Comparison of ENCODE assay signal across 24 cellular contexts in genomic region chr4:180751009-180751408, GRCh38.
DNase-seq lines count a peak whose midpoint lies in the region; ATAC-seq lines count a peak whose summit lies in the region.
"Had no signal": no experiment of that assay in that cellular context is flagged by ENCODE, and none has a peak within 500 bp of the region (broad histone marks: within the 10 kb centered on the region; RNA-seq: fewer than 3 reads in every experiment).

No MANE protein-coding gene starts in this region.

- POLR2A ChIA-PET in naive thymus-derived CD4-positive, alpha-beta T cell (lab: Charles Lee), result no interaction called here

- no peaks in the 10 kb centered on the region for H3K36me3 ChIP-seq in adipocyte (ENCODE audit: control insufficient read depth, insufficient read depth, low read length, severe bottlenecking)
- no peaks in the 10 kb centered on the region for H3K36me3 ChIP-seq in naive thymus-derived CD4-positive, alpha-beta T cell (ENCODE audit: control insufficient read depth in 2 of 3, insufficient read depth in 3 of 3, low read length in 3 of 3)
- H3K36me3 ChIP-seq: esophagus squamous epithelium, heart right ventricle had no signal

- no peak overlapping the region for H3K27ac ChIP-seq in epithelial cell of prostate
- H3K27ac ChIP-seq in naive thymus-derived CD4-positive, alpha-beta T cell (ENCODE audit: low read depth, low read length), result no peak overlapping the region
- H3K27ac ChIP-seq: esophagus squamous epithelium, heart right ventricle had no signal

- H3K4me3 ChIP-seq in adipocyte (ENCODE audit: low read length), result no peak overlapping the region
- no peak overlapping the region for H3K4me3 ChIP-seq in naive thymus-derived CD4-positive, alpha-beta T cell (ENCODE audit: low read length)
- H3K4me3 ChIP-seq: esophagus squamous epithelium, heart right ventricle, mucosa of descending colon had no signal

- DNase-seq in HPDE6-E6E7 (ENCODE audit: extremely low spot score), result peak; percentile 35
- DNase-seq in adipocyte (ENCODE audit: low read depth), result peak; percentile 59
- peak; percentile 2 for DNase-seq in epithelial cell of prostate (ENCODE audit: low read depth, low spot score)
- peak; percentile 79 for DNase-seq in non-pigmented ciliary epithelial cell (ENCODE audit: low read depth)
- no peak for DNase-seq in NCI-H69 (lab: John Stamatoyannopoulos, UW)
- no peak for DNase-seq in naive thymus-derived CD4-positive, alpha-beta T cell
- no peak for DNase-seq in activated T-helper 1 cell treated with anti-CD3 and anti-CD28 coated beads, Interleukin-12 subunit alpha, Interleukin-12 subunit beta, Interleukin-2, Interleukin-4 antibody, amounts not matched to agents 30 ng/mL and 10 ng/mL and 1 ng/mL, durations not matched to agents 14 hours and 24 hours and 36 hours (ENCODE audit: low spot score)
- DNase-seq: activated CD4-positive, CD25-positive, alpha-beta regulatory T cell treated with anti-CD3 and anti-CD28 coated beads, Interleukin-2, amount 50 U/mL, for 72 hours; activated CD8-positive, alpha-beta T cell treated with anti-CD3 and anti-CD28 coated beads, Interleukin-2, amount 10 ng/mL, durations not matched to agents 7 days and 5 days; activated gamma-delta T cell treated with Interleukin-2 at 50 U/mL for 16 hours; amygdala; cerebellar nuclear complex; DMS 273 treated with DMSO at 0.1 percent for 48 hours; effector CD8-positive, alpha-beta T cell; esophagus squamous epithelium; H9; heart right ventricle; mucosa of descending colon; NCI-H146; NCI-H226; NCI-H774; Right ventricle myocardium superior; SW 1271 had no signal

- intact Hi-C loops in naive thymus-derived CD4-positive, alpha-beta T cell (cut with micrococcal nuclease), result no loop called here
- intact Hi-C loops in activated T-helper 1 cell treated with anti-CD3 and anti-CD28 coated beads, Interleukin-12 subunit alpha, Interleukin-12 subunit beta, Interleukin-2, Interleukin-4 antibody, amounts not matched to agents 30 ng/mL and 10 ng/mL and 1 ng/mL, durations not matched to agents 14 hours and 24 hours and 36 hours (cut with micrococcal nuclease), result no loop called here

- no peaks in the 10 kb centered on the region for H3K27me3 ChIP-seq in adipocyte (replicated peaks; ENCODE audit: control insufficient read depth, insufficient read depth, low read length)
- H3K27me3 ChIP-seq in naive thymus-derived CD4-positive, alpha-beta T cell (ENCODE audit: control insufficient read depth in 2 of 2, insufficient read depth in 2 of 2, low read length in 2 of 2), result no peaks in the 10 kb centered on the region
- H3K27me3 ChIP-seq: esophagus squamous epithelium, heart right ventricle had no signal

- CTCF ChIA-PET in naive thymus-derived CD4-positive, alpha-beta T cell (lab: Charles Lee), result no interaction called here

- H3K4me1 ChIP-seq in adipocyte (ENCODE audit: control insufficient read depth, insufficient read depth, low read length), result no peaks in the 10 kb centered on the region
- H3K4me1 ChIP-seq in naive thymus-derived CD4-positive, alpha-beta T cell (ENCODE audit: control insufficient read depth in 2 of 2, insufficient read depth in 2 of 2, low read length in 2 of 2), result no peaks in the 10 kb centered on the region
- H3K4me1 ChIP-seq: esophagus squamous epithelium, heart right ventricle had no signal

- no peaks in the 10 kb centered on the region for H3K4me1 Mint-ChIP-seq in naive thymus-derived CD4-positive, alpha-beta T cell
- no peaks in the 10 kb centered on the region for H3K4me1 Mint-ChIP-seq in activated T-helper 1 cell treated with anti-CD3 and anti-CD28 coated beads, Interleukin-12 subunit alpha, Interleukin-12 subunit beta, Interleukin-2, Interleukin-4 antibody, amounts not matched to agents 30 ng/mL and 10 ng/mL and 1 ng/mL, durations not matched to agents 14 hours and 24 hours and 36 hours (ENCODE audit: low read depth)
- H3K4me1 Mint-ChIP-seq: H9 had no signal

- no peak for ATAC-seq in naive thymus-derived CD4-positive, alpha-beta T cell
- no peak for ATAC-seq in GM21825 (IDR thresholded peaks at IDR 0.05; ENCODE audit: unreplicated experiment)
- ATAC-seq: activated CD8-positive, alpha-beta T cell treated with anti-CD3 and anti-CD28 coated beads, Interleukin-2, amount 10 ng/mL, durations not matched to agents 7 days and 5 days; heart right ventricle; mucosa of descending colon had no signal

- H3K27me3 Mint-ChIP-seq in naive thymus-derived CD4-positive, alpha-beta T cell, result peaks cover 0 to 4% (median 0%) of the 10 kb centered on the region in 5 donors
- no peaks in the 10 kb centered on the region for H3K27me3 Mint-ChIP-seq in activated T-helper 1 cell treated with anti-CD3 and anti-CD28 coated beads, Interleukin-12 subunit alpha, Interleukin-12 subunit beta, Interleukin-2, Interleukin-4 antibody, amounts not matched to agents 30 ng/mL and 10 ng/mL and 1 ng/mL, durations not matched to agents 14 hours and 24 hours and 36 hours (ENCODE audit: insufficient read depth)

- no peak overlapping the region for H3K27ac Mint-ChIP-seq in naive thymus-derived CD4-positive, alpha-beta T cell
- no peak overlapping the region for H3K27ac Mint-ChIP-seq in activated T-helper 1 cell treated with anti-CD3 and anti-CD28 coated beads, Interleukin-12 subunit alpha, Interleukin-12 subunit beta, Interleukin-2, Interleukin-4 antibody, amounts not matched to agents 30 ng/mL and 10 ng/mL and 1 ng/mL, durations not matched to agents 14 hours and 24 hours and 36 hours
- H3K27ac Mint-ChIP-seq: activated CD8-positive, alpha-beta T cell treated with anti-CD3 and anti-CD28 coated beads, Interleukin-2, amount 10 ng/mL, durations not matched to agents 7 days and 5 days; H9 had no signal

- no peaks in the 10 kb centered on the region for H3K36me3 Mint-ChIP-seq in naive thymus-derived CD4-positive, alpha-beta T cell
- no peaks in the 10 kb centered on the region for H3K36me3 Mint-ChIP-seq in activated T-helper 1 cell treated with anti-CD3 and anti-CD28 coated beads, Interleukin-12 subunit alpha, Interleukin-12 subunit beta, Interleukin-2, Interleukin-4 antibody, amounts not matched to agents 30 ng/mL and 10 ng/mL and 1 ng/mL, durations not matched to agents 14 hours and 24 hours and 36 hours (ENCODE audit: low read depth)

- peaks cover 2% of the 10 kb centered on the region for H3K9me3 ChIP-seq in adipocyte (ENCODE audit: control insufficient read depth, low read length)
- no peaks in the 10 kb centered on the region for H3K9me3 ChIP-seq in naive thymus-derived CD4-positive, alpha-beta T cell (ENCODE audit: control insufficient read depth in 2 of 3, low read length in 3 of 3)
- H3K9me3 ChIP-seq: esophagus squamous epithelium, mucosa of descending colon had no signal

- H3K9ac ChIP-seq in adipocyte (ENCODE audit: low read length), result no peak overlapping the region

- H3K9me3 Mint-ChIP-seq in naive thymus-derived CD4-positive, alpha-beta T cell, result peaks cover 0 to 11% (median 5%) of the 10 kb centered on the region in 11 donors
- H3K9me3 Mint-ChIP-seq in activated T-helper 1 cell treated with anti-CD3 and anti-CD28 coated beads, Interleukin-12 subunit alpha, Interleukin-12 subunit beta, Interleukin-2, Interleukin-4 antibody, amounts not matched to agents 30 ng/mL and 10 ng/mL and 1 ng/mL, durations not matched to agents 14 hours and 24 hours and 36 hours, result peaks cover 10% of the 10 kb centered on the region

- H3K4me3 Mint-ChIP-seq in naive thymus-derived CD4-positive, alpha-beta T cell, result no peak overlapping the region
- no peak overlapping the region for H3K4me3 Mint-ChIP-seq in activated T-helper 1 cell treated with anti-CD3 and anti-CD28 coated beads, Interleukin-12 subunit alpha, Interleukin-12 subunit beta, Interleukin-2, Interleukin-4 antibody, amounts not matched to agents 30 ng/mL and 10 ng/mL and 1 ng/mL, durations not matched to agents 14 hours and 24 hours and 36 hours
- H3K4me3 Mint-ChIP-seq: activated CD8-positive, alpha-beta T cell treated with anti-CD3 and anti-CD28 coated beads, Interleukin-2, amount 10 ng/mL, durations not matched to agents 7 days and 5 days; H9 had no signal

Comparison
In these comparisons a context has a peak if more than half of its experiments do, and no peak if none do; other contexts are left out.
1. DNase-seq: peak in HPDE6-E6E7 (single experiment), adipocyte (single experiment), epithelial cell of prostate (single experiment) and non-pigmented ciliary epithelial cell (single experiment); none in NCI-H69 (single experiment), naive thymus-derived CD4-positive, alpha-beta T cell (0 of 9) and activated T-helper 1 cell treated with anti-CD3 and anti-CD28 coated beads, Interleukin-12 subunit alpha, Interleukin-12 subunit beta, Interleukin-2, Interleukin-4 antibody, amounts not matched to agents 30 ng/mL and 10 ng/mL and 1 ng/mL, durations not matched to agents 14 hours and 24 hours and 36 hours (single experiment).